15 cellular contexts compared by ENCODE assay signal in the genomic region with DNA sequence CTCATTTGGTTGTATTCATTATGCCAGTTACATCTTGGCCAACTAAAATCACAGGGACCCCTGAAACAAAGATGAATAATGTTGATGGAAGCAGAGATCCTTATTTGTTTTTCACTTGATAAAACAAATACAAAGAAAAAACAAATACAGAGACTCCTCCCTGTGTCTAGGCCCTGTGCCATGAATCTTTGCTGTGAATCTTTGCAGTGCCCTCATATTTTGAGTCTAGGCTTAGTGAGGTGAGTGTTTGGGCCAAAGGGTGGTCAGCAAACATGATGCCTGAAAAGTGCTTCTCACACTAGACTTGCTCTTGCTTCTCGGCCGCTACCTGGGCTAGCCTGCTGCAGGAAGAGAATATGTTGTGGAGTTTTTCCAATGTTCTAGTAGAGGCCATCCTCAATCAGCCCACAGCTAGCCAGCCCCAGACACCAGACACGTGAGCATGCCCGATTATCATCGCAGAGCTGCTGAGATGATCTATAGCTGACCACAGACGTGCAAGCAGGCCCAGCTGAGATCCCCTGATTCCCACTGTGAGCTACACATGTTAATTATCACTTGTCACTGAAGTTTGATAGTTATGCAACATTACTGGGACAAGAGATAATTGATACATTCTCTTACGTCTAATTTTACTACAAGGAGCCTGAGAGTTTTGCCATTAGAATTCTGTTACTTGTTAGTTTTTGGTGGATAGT.
"Had no signal": no experiment of that assay in that cellular context is flagged by ENCODE, and none has a peak within 500 bp of the region (broad histone marks: within the 10 kb centered on the region; RNA-seq: fewer than 3 reads in every experiment).

No MANE protein-coding gene starts in this region.

- H3K4me3 ChIP-seq: lower lobe of right lung, tibial artery had no signal

- H3K36me3 ChIP-seq: brain microvascular endothelial cell, lower lobe of right lung, tibial artery had no signal

- H3K27ac ChIP-seq: brain microvascular endothelial cell, epithelial cell of prostate, lower lobe of right lung, tibial artery had no signal

- ATAC-seq: activated CD8-positive, alpha-beta memory T cell treated with anti-CD3 and anti-CD28 coated beads, Interleukin-2, amount 10 ng/mL, durations not matched to agents 7 days and 5 days; activated naive CD4-positive, alpha-beta T cell treated with anti-CD3 and anti-CD28 coated beads, Interleukin-2, amount 50 U/mL, for 72 hours; lower lobe of right lung; naive thymus-derived CD8-positive, alpha-beta T cell; right cardiac atrium; stimulated activated effector memory CD8-positive, alpha-beta T cell treated with anti-CD3 and anti-CD28 coated beads, Interleukin-12 subunit alpha, Interleukin-12 subunit beta, amount 100 ng/mL, for 72 hours had no signal

- DNase-seq: activated CD4-positive, alpha-beta T cell treated with anti-CD3 and anti-CD28 coated beads, Interleukin-2, amount 50 U/mL, for 4 hours; activated CD4-positive, CD25-positive, alpha-beta regulatory T cell treated with anti-CD3 and anti-CD28 coated beads, Interleukin-2, amount 50 U/mL, for 72 hours; activated CD8-positive, alpha-beta memory T cell treated with anti-CD3 and anti-CD28 coated beads, Interleukin-2, amount 10 ng/mL, durations not matched to agents 7 days and 5 days; activated effector memory CD4-positive, alpha-beta T cell treated with Interleukin-2 at 50 U/mL for 16 hours; activated T-cell treated with anti-CD3 and anti-CD28 coated beads, Interleukin-2, amount 50 U/mL, for 24 hours; amygdala; brain microvascular endothelial cell; effector memory CD4-positive, alpha-beta T cell; lower lobe of right lung; naive thymus-derived CD8-positive, alpha-beta T cell; right cardiac atrium; tibial artery had no signal

- H3K27me3 ChIP-seq: brain microvascular endothelial cell, tibial artery had no signal

- H3K9me3 ChIP-seq: lower lobe of right lung, tibial artery had no signal
